ENCODE assay signal across 8 cellular contexts in the genomic region with DNA sequence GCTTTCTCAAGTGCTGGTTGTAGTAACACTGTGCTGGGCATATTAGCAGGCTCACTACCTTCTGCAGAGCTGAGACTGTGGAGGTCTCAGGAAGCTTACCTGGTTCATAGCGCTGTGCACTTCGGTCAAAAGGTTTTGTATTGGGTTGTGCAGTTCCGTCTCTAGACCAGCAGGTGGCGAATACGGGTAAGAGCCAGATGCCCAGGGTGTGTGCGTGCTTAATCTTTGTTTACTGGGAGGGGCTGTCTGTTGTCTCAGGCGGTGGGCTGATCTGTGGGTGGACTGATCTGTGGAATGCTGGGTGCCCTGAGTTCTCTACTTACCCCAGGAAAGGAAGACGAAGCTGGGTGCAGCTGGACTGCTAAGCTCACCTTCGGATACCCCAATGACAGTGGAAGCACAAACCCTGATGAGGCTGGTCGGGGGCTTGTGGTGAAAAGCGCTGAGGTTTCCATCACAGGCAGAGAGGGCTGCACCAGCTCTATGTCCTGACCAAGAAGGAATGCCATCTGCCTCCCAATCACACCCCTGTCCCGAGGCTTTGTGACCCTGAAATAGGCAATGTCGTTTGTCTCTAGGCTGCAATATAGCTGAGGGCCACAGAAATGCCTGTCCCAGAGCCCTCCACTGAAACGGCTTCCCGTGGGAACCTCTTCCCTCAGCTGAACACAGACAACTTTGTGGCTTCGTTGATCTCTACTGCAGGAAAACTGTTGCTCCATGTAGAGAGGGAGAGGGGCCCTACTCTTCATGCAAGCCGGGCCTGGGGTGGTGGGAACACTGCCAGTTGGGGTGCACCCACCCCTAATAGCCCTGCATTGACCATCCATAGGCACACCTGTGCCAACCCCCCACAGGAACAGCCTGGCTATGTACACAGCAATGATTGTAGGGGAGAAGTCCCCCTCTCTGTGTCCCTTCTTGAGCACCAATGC. TPM values are rescaled to one million over a fixed set of nuclear protein-coding genes. Genes with fewer than 3 reads are reported as not detected.
DNase-seq lines count a peak whose midpoint lies in the region; ATAC-seq, FAIRE-seq and TF ChIP-seq lines count a peak whose summit lies in the region.

No MANE protein-coding gene starts in this region.

- H3K79me2 ChIP-seq in astrocyte (ENCODE audit: insufficient read depth, low read length), result no peaks in the 10 kb centered on the region

- DNase-seq in GM04504 (ENCODE audit: low read depth) (peak; percentile 24), NCI-H1694 treated with DMSO at 0.1 percent for 48 hours (lab: John Stamatoyannopoulos, UW) (peak; percentile 90), T-helper 22 cell (ENCODE audit: low read depth) (peak; percentile 28), astrocyte (ENCODE audit: low read depth) (peak; percentile 36), hippocampal formation (lab: John Stamatoyannopoulos, UW) (peak; percentile 28 to 70), sigmoid colon (peak; percentile 86)

- H3K27ac ChIP-seq in astrocyte (ENCODE audit: low read depth, low read length), result no peak overlapping the region
- no peak overlapping the region for H3K27ac ChIP-seq in sigmoid colon

- H2AFZ ChIP-seq in astrocyte (ENCODE audit: low read depth, low read length), result peak overlapping the region; percentile 75

- H3K9ac ChIP-seq in astrocyte (ENCODE audit: low read length), result no peak overlapping the region

- no peaks in the 10 kb centered on the region for H3K4me1 Mint-ChIP-seq in astrocyte (ENCODE audit: low read depth, unreplicated experiment)

- no peak overlapping the region for H3K27ac Mint-ChIP-seq in astrocyte (ENCODE audit: unreplicated experiment)

- peaks cover 3% of the 10 kb centered on the region for H3K36me3 Mint-ChIP-seq in astrocyte (ENCODE audit: low read depth, unreplicated experiment)

- H3K9me3 ChIP-seq in astrocyte (ENCODE audit: insufficient read depth, low read depth, low read length) (no peaks in the 10 kb centered on the region), sigmoid colon (peaks cover 0 to 2% (median 0%) of the 10 kb centered on the region in 4 donors)

- H3K4me1 ChIP-seq in astrocyte (ENCODE audit: insufficient read depth, low read length) (peaks cover 8% of the 10 kb centered on the region), sigmoid colon (peaks cover 0 to 9% (median 8%) of the 10 kb centered on the region in 4 donors)

- no peak for FAIRE-seq in astrocyte (lab: Jason Lieb, UNC)

- TF ChIP-seq CTCF in astrocyte (IDR thresholded peaks at IDR 0.05; ENCODE audit: insufficient read depth, low read depth, low read length) (peak; percentile 90), sigmoid colon (IDR thresholded peaks at IDR 0.05) (peak; percentile 69 to 96 (median 92))

- no peaks in the 10 kb centered on the region for H3K36me3 ChIP-seq in astrocyte (ENCODE audit: insufficient read depth, low read length)
- H3K36me3 ChIP-seq in sigmoid colon, result no peaks in the 10 kb centered on the region

- H3K4me2 ChIP-seq in astrocyte (ENCODE audit: low read length), result peak overlapping the region; percentile 76

- H4K20me1 ChIP-seq in astrocyte (ENCODE audit: insufficient read depth, low read length), result no peaks in the 10 kb centered on the region

- H3K4me3 ChIP-seq in astrocyte (ENCODE audit: insufficient read depth, low read depth, low read length) (no peak overlapping the region), sigmoid colon (peak overlapping the region in 3 of 4 donors; percentile 5 to 17 (median 13))

- H3K27me3 ChIP-seq in astrocyte (ENCODE audit: insufficient read depth, low read length) (no peaks in the 10 kb centered on the region), sigmoid colon (no peaks in the 10 kb centered on the region)

- TF ChIP-seq EP300 in sigmoid colon (IDR thresholded peaks at IDR 0.05), result no peak

- ATAC-seq in HG02610 (IDR thresholded peaks at IDR 0.05; ENCODE audit: unreplicated experiment) (peak; percentile 82), GM19397 (IDR thresholded peaks at IDR 0.05; ENCODE audit: unreplicated experiment) (no peak)

- TF ChIP-seq POLR2A in sigmoid colon (IDR thresholded peaks at IDR 0.05), result no peak

- intact Hi-C loops in sigmoid colon (cut with DNase I), result loop anchor here (2.0 kb wide), 2 partner anchors 44 to 282 kb away; a partner anchor contains a TSS

- 29 to 41% methylated on average over 17 of the region's 17 CpGs for WGBS in sigmoid colon, 2 donors

- H3K4me3 Mint-ChIP-seq in astrocyte (ENCODE audit: unreplicated experiment), result no peak overlapping the region

- H3K9me3 Mint-ChIP-seq in astrocyte (ENCODE audit: unreplicated experiment), result peaks cover 2% of the 10 kb centered on the region

- no peaks in the 10 kb centered on the region for H3K27me3 Mint-ChIP-seq in astrocyte (ENCODE audit: low read depth, unreplicated experiment)

RNA-seq across cellular contexts. Expression of a gene that starts 45.9 kb away (rescaled TPM):
- total RNA-seq in astrocyte (7.2 TPM in 2 replicates), sigmoid colon (1 to 10 TPM; 3.7 to 8.9 (median 6.2) TPM)
- polyA plus RNA-seq in sigmoid colon, result 1 to 10 TPM; 3.6 to 6.3 (median 4.6) TPM

Comparison
In these comparisons a context has a peak if more than half of its experiments do, and no peak if none do; other contexts are left out.
1. DNase-seq: peak in every context shown above with its lines; median percentile 90 in NCI-H1694 treated with DMSO at 0.1 percent for 48 hours; 86 in sigmoid colon; 49 in hippocampal formation; 36 in astrocyte; 28 in T-helper 22 cell; 24 in GM04504.